20 cellular contexts compared by ENCODE assay signal in the genomic region with DNA sequence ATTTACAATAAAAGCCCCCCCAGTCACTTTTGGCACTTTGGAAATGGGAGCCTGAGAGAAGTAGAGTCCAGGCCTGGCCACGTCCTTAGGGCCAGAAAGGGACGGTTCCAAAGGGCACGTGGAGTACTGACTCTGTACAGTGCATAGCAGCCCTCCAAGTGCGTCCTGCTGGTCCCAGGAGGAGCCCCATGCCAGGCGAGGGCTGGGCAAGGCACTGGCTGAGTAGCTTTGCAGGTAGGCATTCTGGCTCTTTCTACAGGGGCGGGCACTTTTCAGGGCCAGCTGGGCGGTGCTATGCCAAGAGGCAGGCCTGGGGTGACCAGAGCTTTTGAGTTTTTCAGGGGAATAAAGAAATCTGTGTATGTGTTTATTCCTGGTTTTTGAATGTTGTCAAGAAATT. TPM values are rescaled to one million over a fixed set of nuclear protein-coding genes. Genes with fewer than 3 reads are reported as not detected.
DNase-seq lines count a peak whose midpoint lies in the region; ATAC-seq and TF ChIP-seq lines count a peak whose summit lies in the region.
"Had no signal": no experiment of that assay in that cellular context is flagged by ENCODE, and none has a peak within 500 bp of the region (broad histone marks: within the 10 kb centered on the region; RNA-seq: fewer than 3 reads in every experiment).

No MANE protein-coding gene starts in this region.

- H3K14ac ChIP-seq in neuronal stem cell (ENCODE audit: low read length): no peak overlapping the region

- H3K18ac ChIP-seq in neuronal stem cell (ENCODE audit: low read length): no peak overlapping the region

- no peaks in the 10 kb centered on the region; a peak in 1 of 22 replicates for H4K20me1 ChIP-seq in BLaER1 treated with 17β-estradiol and CSF1 and Interleukin-3, amounts not matched to agents 10 nM and 100 nM

- no peak for TF ChIP-seq EP300 in suprapubic skin (IDR thresholded peaks at IDR 0.05)

- no peak overlapping the region for H3K23ac ChIP-seq in neuronal stem cell (ENCODE audit: low read depth, low read length, poor library complexity)

- H3K36me3 Mint-ChIP-seq in chondrocyte (ENCODE audit: low read depth): no peaks in the 10 kb centered on the region

- H2BK15ac ChIP-seq in neuronal stem cell (ENCODE audit: low read length): no peak overlapping the region

- peaks cover 24% of the 10 kb centered on the region for H3K4me1 Mint-ChIP-seq in chondrocyte (ENCODE audit: low read depth)

- DNase-seq in chondrocyte (ENCODE audit: low spot score) (peak; percentile 68), neuronal stem cell (ENCODE audit: low spot score) (no peak), suprapubic skin (ENCODE audit: low spot score in 2 of 2) (peak; percentile 48 to 70), COR-L47 (lab: John Stamatoyannopoulos, UW) (no peak), NCI-H1694 treated with DMSO at 0.1 percent for 48 hours (lab: John Stamatoyannopoulos, UW) (no peak)
- DNase-seq: GM23248; IMR-90; KG1; MG63; NCI-H2029 treated with DMSO at 0.1 percent for 48 hours; NCI-H446 treated with DMSO at 0.1 percent for 48 hours; NCI-H526; NCI-H82; NK-92 treated with Interleukin-12 subunit alpha and Interleukin-12 subunit beta, amount 100 ng/mL, for 24 hours; PC-3; SJCRH30 had no signal

- TF ChIP-seq POLR2A in suprapubic skin (IDR thresholded peaks at IDR 0.05): no peak

- no peak overlapping the region for H2BK12ac ChIP-seq in neuronal stem cell (ENCODE audit: low read length)

- H3K9me3 Mint-ChIP-seq in chondrocyte (ENCODE audit: low read depth): peaks cover 8% of the 10 kb centered on the region

- H3K9ac ChIP-seq in BLaER1 treated with 17β-estradiol and CSF1 and Interleukin-3, amounts not matched to agents 10 nM and 100 nM: no peak overlapping the region
- no peak overlapping the region for H3K9ac ChIP-seq in neuronal stem cell (ENCODE audit: low read depth, low read length, poor library complexity)
- H3K9ac ChIP-seq: GM23248 had no signal

- H3K27ac ChIP-seq in BLaER1 treated with 17β-estradiol and CSF1 and Interleukin-3, amounts not matched to agents 10 nM and 100 nM: no peak overlapping the region
- no peak overlapping the region for H3K27ac ChIP-seq in neuronal stem cell (replicated peaks; ENCODE audit: low read length)
- no peak overlapping the region for H3K27ac ChIP-seq in suprapubic skin
- H3K27ac ChIP-seq: GM23248, SJCRH30 had no signal

- H3K36me3 ChIP-seq in BLaER1 treated with 17β-estradiol and CSF1 and Interleukin-3, amounts not matched to agents 10 nM and 100 nM: no peaks in the 10 kb centered on the region
- H3K36me3 ChIP-seq in neuronal stem cell (replicated peaks in 1 of 2; ENCODE audit: control insufficient read depth in 2 of 2, insufficient read depth in 2 of 2, low read length in 2 of 2): no peaks in the 10 kb centered on the region
- H3K36me3 ChIP-seq in suprapubic skin: no peaks in the 10 kb centered on the region
- H3K36me3 ChIP-seq: MG63, SJCRH30 had no signal

- H3K4me3 Mint-ChIP-seq in chondrocyte (ENCODE audit: unreplicated experiment): no peak overlapping the region

- no peak overlapping the region for H4K8ac ChIP-seq in neuronal stem cell (ENCODE audit: low read depth, low read length)

- H2AK5ac ChIP-seq in neuronal stem cell (ENCODE audit: low read depth, low read length): no peak overlapping the region

- no peak overlapping the region for H3K4me3 ChIP-seq in BLaER1 treated with 17β-estradiol and CSF1 and Interleukin-3, amounts not matched to agents 10 nM and 100 nM
- no peak overlapping the region for H3K4me3 ChIP-seq in neuronal stem cell (ENCODE audit: low read length in 2 of 2)
- H3K4me3 ChIP-seq in suprapubic skin: no peak overlapping the region
- H3K4me3 ChIP-seq: A549, GM23248, MG63, SJCRH30 had no signal

- no CpG with 5 or more reads among the region's 7 CpGs for WGBS in neuronal stem cell (ENCODE audit: extremely low coverage in 2 of 2, insufficient read length in 2 of 2, insufficient replicate concordance in 1 of 2), 2 donors
- WGBS in suprapubic skin: 83% methylated on average over 7 of the region's 7 CpGs

- no peaks in the 10 kb centered on the region for H3K79me1 ChIP-seq in neuronal stem cell (ENCODE audit: low read depth, low read length)

- ATAC-seq in HG03139 (IDR thresholded peaks at IDR 0.05; ENCODE audit: unreplicated experiment): no peak
- ATAC-seq: A549, HCT116, PC-3 had no signal

- no peak overlapping the region for H2BK120ac ChIP-seq in neuronal stem cell (ENCODE audit: low read depth, low read length)

- H3K27ac Mint-ChIP-seq in chondrocyte (ENCODE audit: unreplicated experiment): no peak overlapping the region

- peak overlapping the region in 9 of 11 experiments; percentile 15 to 72 (median 50); a peak in 16 of 22 replicates for H3K4me2 ChIP-seq in BLaER1 treated with 17β-estradiol and CSF1 and Interleukin-3, amounts not matched to agents 10 nM and 100 nM
- no peak overlapping the region for H3K4me2 ChIP-seq in neuronal stem cell (ENCODE audit: insufficient read depth, low read length, poor library complexity, severe bottlenecking)
- H3K4me2 ChIP-seq: A549 had no signal

- no peak overlapping the region for H2BK5ac ChIP-seq in neuronal stem cell (ENCODE audit: low read length)

- H4K91ac ChIP-seq in neuronal stem cell (ENCODE audit: low read depth, low read length, poor library complexity): no peak overlapping the region

- peaks cover 0 to 24% (median 20%) of the 10 kb centered on the region in 10 experiments; a peak in 14 of 20 replicates for H3K4me1 ChIP-seq in BLaER1 treated with 17β-estradiol and CSF1 and Interleukin-3, amounts not matched to agents 10 nM and 100 nM
- H3K4me1 ChIP-seq in neuronal stem cell (ENCODE audit: control insufficient read depth in 2 of 2, insufficient read depth in 1 of 2, low read depth in 1 of 2, low read length in 2 of 2) (peaks cover 12 to 13% of the 10 kb centered on the region in 2 donors), suprapubic skin (peaks cover 7% of the 10 kb centered on the region)

- H3K27me3 Mint-ChIP-seq in chondrocyte (ENCODE audit: low read depth): no peaks in the 10 kb centered on the region

- TF ChIP-seq CTCF in chondrocyte (IDR thresholded peaks at IDR 0.05) (no peak), suprapubic skin (IDR thresholded peaks at IDR 0.05) (no peak)

- peak overlapping the region; percentile 71 for H3K4ac ChIP-seq in neuronal stem cell (ENCODE audit: low read length)

- no peaks in the 10 kb centered on the region for H3K27me3 ChIP-seq in BLaER1 treated with 17β-estradiol and CSF1 and Interleukin-3, amounts not matched to agents 10 nM and 100 nM
- H3K27me3 ChIP-seq in neuronal stem cell (ENCODE audit: control insufficient read depth in 3 of 3, insufficient read depth in 3 of 3, low read depth in 1 of 3, low read length in 3 of 3) (peaks cover 0 to 18% (median 0%) of the 10 kb centered on the region in 3 experiments), suprapubic skin (no peaks in the 10 kb centered on the region)
- H3K27me3 ChIP-seq: MG63, SJCRH30 had no signal

- no peak overlapping the region for H2AFZ ChIP-seq in neuronal stem cell (ENCODE audit: low read length)
- H2AFZ ChIP-seq: GM23248 had no signal

- H3K9me3 ChIP-seq in BLaER1 treated with 17β-estradiol and CSF1 and Interleukin-3, amounts not matched to agents 10 nM and 100 nM (replicated peaks in 1 of 11): peaks cover 0 to 5% (median 0%) of the 10 kb centered on the region in 11 experiments; a peak in 2 of 22 replicates
- H3K9me3 ChIP-seq in neuronal stem cell (replicated peaks in 1 of 2; ENCODE audit: control insufficient read depth in 2 of 2, insufficient read depth in 1 of 2, low read depth in 1 of 2, low read length in 2 of 2) (peaks cover 0 to 3% of the 10 kb centered on the region in 2 donors), suprapubic skin (no peaks in the 10 kb centered on the region)
- H3K9me3 ChIP-seq: MG63, SJCRH30 had no signal

RNA-seq across cellular contexts. Expression of a gene that starts 15.5 kb away (rescaled TPM):
- 31.1 to 37.0 TPM (median 36.0 TPM) in 3 replicates for total RNA-seq in chondrocyte
- polyA plus RNA-seq in neuronal stem cell (2013, experiment 1 of 2): 26.2 TPM
- polyA plus RNA-seq in neuronal stem cell (2013, experiment 2 of 2): 27.3 TPM
- total RNA-seq in suprapubic skin: 1 to 10 TPM; 1.9 to 7.9 (median 5.5) TPM

Comparison
In these comparisons a context has a peak if more than half of its experiments do, and no peak if none do; other contexts are left out.
1. DNase-seq: peak in chondrocyte (single experiment) and suprapubic skin (2 of 2); none in neuronal stem cell (single experiment), COR-L47 (single experiment) and NCI-H1694 treated with DMSO at 0.1 percent for 48 hours (single experiment).